Comparison of ENCODE assay signal across 8 cellular contexts in the genomic region with DNA sequence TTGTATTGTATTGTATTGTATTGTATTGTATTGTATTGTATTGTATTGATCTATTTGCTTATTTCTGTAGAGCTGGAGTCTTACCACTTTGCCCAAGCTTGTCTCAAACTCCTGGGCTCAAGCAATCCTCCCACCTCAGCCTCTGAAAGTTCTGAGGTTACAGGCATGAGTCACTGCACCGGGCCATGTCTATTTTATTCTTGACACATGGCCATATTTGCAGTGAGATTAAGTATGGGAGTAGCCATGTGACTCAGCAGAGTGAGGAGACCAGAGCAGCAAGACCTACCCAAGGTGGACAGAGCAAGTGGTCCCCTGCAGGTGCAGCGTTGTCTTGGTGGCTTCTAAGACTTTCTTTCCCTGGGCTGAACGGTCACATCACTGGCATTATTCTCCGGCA. TPM values are rescaled to one million over a fixed set of nuclear protein-coding genes. Genes with fewer than 3 reads are reported as not detected.
DNase-seq lines count a peak whose midpoint lies in the region; ATAC-seq and TF ChIP-seq lines count a peak whose summit lies in the region.

No MANE protein-coding gene starts in this region.

- H3K27me3 ChIP-seq in psoas muscle (ENCODE audit: insufficient read depth in 3 of 3, low read length in 2 of 3): no peaks in the 10 kb centered on the region
- H3K27me3 ChIP-seq in CD8-positive, alpha-beta T cell (ENCODE audit: insufficient read depth, low read length): no peaks in the 10 kb centered on the region

- ATAC-seq in GM19023 (IDR thresholded peaks at IDR 0.05; ENCODE audit: unreplicated experiment) (peak; percentile 64), HG02840 (IDR thresholded peaks at IDR 0.05; ENCODE audit: low FRiP score, unreplicated experiment) (peak; percentile 66), omental fat pad (ENCODE audit: low FRiP score) (peak; percentile 70), psoas muscle (no peak)
- ATAC-seq in CD8-positive, alpha-beta T cell: no peak

- TF ChIP-seq CTCF in omental fat pad (IDR thresholded peaks at IDR 0.05) (no peak), psoas muscle (IDR thresholded peaks at IDR 0.05) (no peak)
- TF ChIP-seq CTCF in CD8-positive, alpha-beta T cell (IDR thresholded peaks at IDR 0.05): no peak

- no peaks in the 10 kb centered on the region for H3K4me1 ChIP-seq in psoas muscle
- H3K4me1 ChIP-seq in CD8-positive, alpha-beta T cell (ENCODE audit: insufficient read depth, low read length): no peaks in the 10 kb centered on the region

- no peaks in the 10 kb centered on the region for H3K36me3 ChIP-seq in psoas muscle (ENCODE audit: insufficient read depth in 1 of 2, low read depth in 1 of 2)
- no peaks in the 10 kb centered on the region for H3K36me3 ChIP-seq in CD8-positive, alpha-beta T cell (ENCODE audit: insufficient read depth, low read length)

- 73 to 77% (median 75%) methylated on average over 4 of the region's 4 CpGs for WGBS in psoas muscle, 3 donors

- no peak overlapping the region for H3K4me3 ChIP-seq in psoas muscle
- no peak overlapping the region for H3K4me3 ChIP-seq in CD8-positive, alpha-beta T cell (ENCODE audit: low read depth, low read length)

- DNase-seq in RKO (ENCODE audit: low spot score): peak; percentile 14
- no peak for DNase-seq in omental fat pad (ENCODE audit: low spot score)
- DNase-seq in NCI-H1436 treated with DMSO at 0.1 percent for 48 hours (lab: John Stamatoyannopoulos, UW): no peak
- DNase-seq in cerebellar nuclear complex (lab: John Stamatoyannopoulos, UW): no peak
- DNase-seq in psoas muscle: no peak
- no peak for DNase-seq in CD8-positive, alpha-beta T cell

- H3K27ac ChIP-seq in psoas muscle: no peak overlapping the region
- H3K27ac ChIP-seq in CD8-positive, alpha-beta T cell (ENCODE audit: low read depth, low read length): no peak overlapping the region

- intact Hi-C loops in psoas muscle (cut with DNase I): no loop called here
- intact Hi-C loops in CD8-positive, alpha-beta T cell (cut with DNase I, micrococcal nuclease): no loop called here

- no peaks in the 10 kb centered on the region for H3K36me3 Mint-ChIP-seq in CD8-positive, alpha-beta T cell

- no peak overlapping the region for H3K27ac Mint-ChIP-seq in CD8-positive, alpha-beta T cell

- no peaks in the 10 kb centered on the region for H3K9me3 ChIP-seq in psoas muscle
- no peaks in the 10 kb centered on the region for H3K9me3 ChIP-seq in CD8-positive, alpha-beta T cell (ENCODE audit: low read length)

- H3K4me3 Mint-ChIP-seq in CD8-positive, alpha-beta T cell: no peak overlapping the region

- POLR2A ChIA-PET in CD8-positive, alpha-beta T cell (lab: Charles Lee): no interaction called here

- H3K9me3 Mint-ChIP-seq in CD8-positive, alpha-beta T cell: no peaks in the 10 kb centered on the region

- CTCF ChIA-PET in CD8-positive, alpha-beta T cell (lab: Charles Lee): interaction anchor here (0.6 kb wide), 1 partner anchor 115 kb away, joined by 3 read pairs; no protein-coding TSS in a partner anchor

- no peaks in the 10 kb centered on the region for H3K4me1 Mint-ChIP-seq in CD8-positive, alpha-beta T cell (ENCODE audit: low read depth)

- H3K27me3 Mint-ChIP-seq in CD8-positive, alpha-beta T cell (ENCODE audit: low read depth): no peaks in the 10 kb centered on the region

RNA-seq across cellular contexts. Expression of gene UBAC2, which starts 49.1 kb away (rescaled TPM):
- 10 to 100 TPM; 41.8 to 51.0 (median 45.5) TPM for total RNA-seq in omental fat pad
- 10 to 100 TPM; 65.1 to 79.2 (median 71.0) TPM for total RNA-seq in psoas muscle
- 10 to 100 TPM; 54.1 to 97.1 (median 71.7) TPM for polyA plus RNA-seq in psoas muscle
- 10 to 100 TPM; 62.0 to 63.0 TPM for total RNA-seq in CD8-positive, alpha-beta T cell

Comparison
In these comparisons a context has a peak if more than half of its experiments do, and no peak if none do; other contexts are left out.
1. ATAC-seq: peak in GM19023 (single experiment), HG02840 (single experiment) and omental fat pad (single experiment); none in psoas muscle (0 of 4) and CD8-positive, alpha-beta T cell (single experiment).